Comparison of ENCODE assay signal across 9 cellular contexts in genomic region chr5:52657231-52657645, GRCh38.
DNase-seq lines count a peak whose midpoint lies in the region; ATAC-seq lines count a peak whose summit lies in the region.
"Had no signal": no experiment of that assay in that cellular context is flagged by ENCODE, and none has a peak within 500 bp of the region (broad histone marks: within the 10 kb centered on the region; RNA-seq: fewer than 3 reads in every experiment).

No MANE protein-coding gene starts in this region.

- H3K27me3 Mint-ChIP-seq in naive thymus-derived CD4-positive, alpha-beta T cell: peaks cover 7 to 40% (median 11%) of the 10 kb centered on the region in 5 donors
- peaks cover 10% of the 10 kb centered on the region for H3K27me3 Mint-ChIP-seq in activated naive CD8-positive, alpha-beta T cell treated with anti-CD3 and anti-CD28 coated beads for 36 hours

- H3K27ac Mint-ChIP-seq in naive thymus-derived CD4-positive, alpha-beta T cell: no peak overlapping the region
- H3K27ac Mint-ChIP-seq in activated naive CD8-positive, alpha-beta T cell treated with anti-CD3 and anti-CD28 coated beads for 36 hours: no peak overlapping the region

- peaks cover 0 to 6% (median 0%) of the 10 kb centered on the region in 7 donors for H3K4me1 Mint-ChIP-seq in naive thymus-derived CD4-positive, alpha-beta T cell
- no peaks in the 10 kb centered on the region for H3K4me1 Mint-ChIP-seq in activated naive CD8-positive, alpha-beta T cell treated with anti-CD3 and anti-CD28 coated beads for 36 hours

- peaks cover 0 to 1% (median 0%) of the 10 kb centered on the region in 11 donors for H3K9me3 Mint-ChIP-seq in naive thymus-derived CD4-positive, alpha-beta T cell
- H3K9me3 Mint-ChIP-seq in activated naive CD8-positive, alpha-beta T cell treated with anti-CD3 and anti-CD28 coated beads for 36 hours: no peaks in the 10 kb centered on the region

- H3K4me1 ChIP-seq in naive thymus-derived CD4-positive, alpha-beta T cell (ENCODE audit: control insufficient read depth in 2 of 2, insufficient read depth in 2 of 2, low read length in 2 of 2): no peaks in the 10 kb centered on the region

- ATAC-seq in HG03442 (IDR thresholded peaks at IDR 0.05; ENCODE audit: unreplicated experiment) (peak; percentile 46), HG03135 (IDR thresholded peaks at IDR 0.05; ENCODE audit: unreplicated experiment) (no peak)
- ATAC-seq in naive thymus-derived CD4-positive, alpha-beta T cell: peak; percentile 57

- H3K9me3 ChIP-seq in naive thymus-derived CD4-positive, alpha-beta T cell (ENCODE audit: control insufficient read depth in 2 of 3, low read length in 3 of 3): no peaks in the 10 kb centered on the region

- H3K27me3 ChIP-seq in naive thymus-derived CD4-positive, alpha-beta T cell (ENCODE audit: control insufficient read depth in 2 of 2, insufficient read depth in 2 of 2, low read length in 2 of 2): no peaks in the 10 kb centered on the region

- CTCF ChIA-PET in naive thymus-derived CD4-positive, alpha-beta T cell (lab: Charles Lee): interaction anchor here (0.6 to 1.8 kb wide), 8 partner anchors 36 to 1698 kb away, joined by 3 to 7 read pairs (median 4); no protein-coding TSS in a partner anchor

- H3K36me3 ChIP-seq in naive thymus-derived CD4-positive, alpha-beta T cell (ENCODE audit: control insufficient read depth in 2 of 3, insufficient read depth in 3 of 3, low read length in 3 of 3): no peaks in the 10 kb centered on the region

- no peaks in the 10 kb centered on the region for H3K36me3 Mint-ChIP-seq in naive thymus-derived CD4-positive, alpha-beta T cell
- no peaks in the 10 kb centered on the region for H3K36me3 Mint-ChIP-seq in activated naive CD8-positive, alpha-beta T cell treated with anti-CD3 and anti-CD28 coated beads for 36 hours

- H3K4me3 Mint-ChIP-seq in naive thymus-derived CD4-positive, alpha-beta T cell: no peak overlapping the region
- H3K4me3 Mint-ChIP-seq in activated naive CD8-positive, alpha-beta T cell treated with anti-CD3 and anti-CD28 coated beads for 36 hours: no peak overlapping the region

- intact Hi-C loops in naive thymus-derived CD4-positive, alpha-beta T cell (cut with micrococcal nuclease): loop anchor here (1.0 to 2.0 kb wide), 5 partner anchors 68 to 1698 kb away; no protein-coding TSS in a partner anchor

- POLR2A ChIA-PET in naive thymus-derived CD4-positive, alpha-beta T cell (lab: Charles Lee): no interaction called here

- no peak overlapping the region for H3K4me3 ChIP-seq in naive thymus-derived CD4-positive, alpha-beta T cell (ENCODE audit: low read length)
- H3K4me3 ChIP-seq: skin epidermis had no signal

- DNase-seq in DMS79 treated with DMSO at 0.1 percent for 48 hours (lab: John Stamatoyannopoulos, UW): peak; percentile 86
- DNase-seq in NCI-H82 (lab: John Stamatoyannopoulos, UW): peak; percentile 75
- DNase-seq in dermis microvascular lymphatic vessel endothelial cell (ENCODE audit: low read depth in 2 of 2): peak; percentile 45 to 59
- peak in 6 of 9 donors; percentile 14 to 61 (median 50) for DNase-seq in naive thymus-derived CD4-positive, alpha-beta T cell
- DNase-seq in mucosa of gallbladder (ENCODE audit: low spot score): no peak
- DNase-seq in activated naive CD8-positive, alpha-beta T cell treated with anti-CD3 and anti-CD28 coated beads for 36 hours: no peak

- no peak overlapping the region for H3K27ac ChIP-seq in naive thymus-derived CD4-positive, alpha-beta T cell (ENCODE audit: low read depth, low read length)
- H3K27ac ChIP-seq: skin epidermis had no signal

Comparison
In these comparisons a context has a peak if more than half of its experiments do, and no peak if none do; other contexts are left out.
1. DNase-seq: peak in DMS79 treated with DMSO at 0.1 percent for 48 hours (single experiment), NCI-H82 (single experiment), dermis microvascular lymphatic vessel endothelial cell (2 of 2) and naive thymus-derived CD4-positive, alpha-beta T cell (6 of 9); none in mucosa of gallbladder (single experiment) and activated naive CD8-positive, alpha-beta T cell treated with anti-CD3 and anti-CD28 coated beads for 36 hours (single experiment).